Comparison of ENCODE assay signal across 15 cellular contexts in genomic region chr7:134083766-134084487, GRCh38. TPM values are rescaled to one million over a fixed set of nuclear protein-coding genes. Genes with fewer than 3 reads are reported as not detected.
DNase-seq lines count a peak whose midpoint lies in the region; ATAC-seq and TF ChIP-seq lines count a peak whose summit lies in the region.
"Had no signal": no experiment of that assay in that cellular context is flagged by ENCODE, and none has a peak within 500 bp of the region (broad histone marks: within the 10 kb centered on the region; RNA-seq: fewer than 3 reads in every experiment).

No MANE protein-coding gene starts in this region.

- no peak for ATAC-seq in HG02852 (IDR thresholded peaks at IDR 0.05; ENCODE audit: unreplicated experiment)

- peaks cover 0 to 3% of the 10 kb centered on the region in 2 experiments for H3K4me1 ChIP-seq in trophoblast cell (ENCODE audit: control insufficient read depth in 1 of 2, insufficient read depth in 2 of 2, low read length in 2 of 2)
- H3K4me1 ChIP-seq: parathyroid adenoma had no signal

- no peak overlapping the region for H3K4me3 ChIP-seq in epithelial cell of esophagus (ENCODE audit: low read length)
- no peak overlapping the region for H3K4me3 ChIP-seq in trophoblast cell (ENCODE audit: low read depth, low read length)
- H3K4me3 ChIP-seq: heart right ventricle had no signal

- H3K4ac ChIP-seq in trophoblast cell (ENCODE audit: low read depth, low read length) = no peak overlapping the region

- H3K27me3 ChIP-seq in trophoblast cell (ENCODE audit: insufficient read depth, low read length) = no peaks in the 10 kb centered on the region
- H3K27me3 ChIP-seq: heart right ventricle had no signal

- no peak for TF ChIP-seq CTCF in epithelial cell of esophagus (IDR thresholded peaks at IDR 0.05; ENCODE audit: insufficient read depth, low read depth, low read length, missing control alignments)

- no peaks in the 10 kb centered on the region for H3K79me1 ChIP-seq in trophoblast cell (ENCODE audit: low read length)

- H3K4me2 ChIP-seq in trophoblast cell (ENCODE audit: low read length) = no peak overlapping the region

- WGBS in trophoblast cell (ENCODE audit: extremely low coverage, insufficient coverage, insufficient read length) = no CpG with 5 or more reads among the region's 3 CpGs

- H4K8ac ChIP-seq in trophoblast cell (ENCODE audit: low read depth, low read length) = no peak overlapping the region

- in situ Hi-C loops in KBM-7 (cut with MboI; ENCODE audit: low pct_unique_long_range_greater_than_20kb, low sequenced_read_pairs) = no loop called here

- no peak overlapping the region for H2AK5ac ChIP-seq in trophoblast cell (ENCODE audit: low read length)

- H3K14ac ChIP-seq in trophoblast cell (ENCODE audit: low read length) = no peak overlapping the region

- H2AFZ ChIP-seq in trophoblast cell (ENCODE audit: insufficient read depth, low read length, poor library complexity) = no peak overlapping the region
- H2AFZ ChIP-seq: parathyroid adenoma had no signal

- no peak overlapping the region for H3K18ac ChIP-seq in trophoblast cell (ENCODE audit: low read length)

- H4K91ac ChIP-seq in trophoblast cell (ENCODE audit: low read depth, low read length) = no peak overlapping the region

- no peaks in the 10 kb centered on the region for H3K79me2 ChIP-seq in trophoblast cell (ENCODE audit: control insufficient read depth, insufficient read depth, low read length, poor library complexity)
- H3K79me2 ChIP-seq: parathyroid adenoma had no signal

- H3K27ac ChIP-seq in trophoblast cell (ENCODE audit: low read depth, low read length) = no peak overlapping the region
- H3K27ac ChIP-seq: heart right ventricle, parathyroid adenoma had no signal

- H2BK12ac ChIP-seq in trophoblast cell (ENCODE audit: low read length) = no peak overlapping the region

- no peak overlapping the region for H3K9ac ChIP-seq in trophoblast cell (ENCODE audit: low read length)
- H3K9ac ChIP-seq: parathyroid adenoma had no signal

- no peak overlapping the region for H2BK120ac ChIP-seq in trophoblast cell (ENCODE audit: insufficient read depth, low read length, poor library complexity)

- H3K23ac ChIP-seq in trophoblast cell (ENCODE audit: low read length) = no peak overlapping the region

- no peaks in the 10 kb centered on the region for H3K36me3 ChIP-seq in trophoblast cell (ENCODE audit: control insufficient read depth in 1 of 2, insufficient read depth in 2 of 2, low read length in 2 of 2)
- H3K36me3 ChIP-seq: heart right ventricle had no signal

- H4K12ac ChIP-seq in trophoblast cell (ENCODE audit: low read depth, low read length) = no peak overlapping the region

- H2BK5ac ChIP-seq in trophoblast cell (ENCODE audit: low read depth, low read length, poor library complexity) = no peak overlapping the region

- no peaks in the 10 kb centered on the region for H3K9me3 ChIP-seq in trophoblast cell (ENCODE audit: insufficient read depth, low read depth, low read length)

- DNase-seq in GM04504 (ENCODE audit: low read depth) = peak; percentile 22
- DNase-seq in OCI-M1 (lab: John Stamatoyannopoulos, UW) = peak; percentile 46
- DNase-seq in epithelial cell of esophagus (ENCODE audit: low read depth) = peak; percentile 28
- DNase-seq in trophoblast cell = peak; percentile 42 to 72
- DNase-seq in NCI-H2227 (lab: John Stamatoyannopoulos, UW; ENCODE audit: unreplicated experiment) = no peak
- no peak for DNase-seq in NCI-H510A treated with DMSO at 0.1 percent for 48 hours (lab: John Stamatoyannopoulos, UW)
- DNase-seq in KBM-7 = no peak
- DNase-seq: activated CD4-positive, alpha-beta T cell treated with anti-CD3 and anti-CD28 coated beads, Interleukin-2, amount 50 U/mL, for 1 hour; activated naive CD4-positive, alpha-beta T cell treated with Interleukin-2 at 50 U/mL for 16 hours; DMS153; heart right ventricle; NCI-H146; NCI-H69 had no signal

RNA-seq across cellular contexts. Expression of gene LRGUK, which starts 43.2 kb away (rescaled TPM):
- 0.17 and 0.18 TPM in 2 replicates for polyA plus RNA-seq in trophoblast cell (2013)

Comparison
In these comparisons a context has a peak if more than half of its experiments do, and no peak if none do; other contexts are left out.
1. DNase-seq: peak in GM04504 (single experiment), OCI-M1 (single experiment), epithelial cell of esophagus (single experiment) and trophoblast cell (2 of 2); none in NCI-H2227 (single experiment), NCI-H510A treated with DMSO at 0.1 percent for 48 hours (single experiment) and KBM-7 (single experiment).